ENCODE assay signal across 11 cellular contexts in the genomic region with DNA sequence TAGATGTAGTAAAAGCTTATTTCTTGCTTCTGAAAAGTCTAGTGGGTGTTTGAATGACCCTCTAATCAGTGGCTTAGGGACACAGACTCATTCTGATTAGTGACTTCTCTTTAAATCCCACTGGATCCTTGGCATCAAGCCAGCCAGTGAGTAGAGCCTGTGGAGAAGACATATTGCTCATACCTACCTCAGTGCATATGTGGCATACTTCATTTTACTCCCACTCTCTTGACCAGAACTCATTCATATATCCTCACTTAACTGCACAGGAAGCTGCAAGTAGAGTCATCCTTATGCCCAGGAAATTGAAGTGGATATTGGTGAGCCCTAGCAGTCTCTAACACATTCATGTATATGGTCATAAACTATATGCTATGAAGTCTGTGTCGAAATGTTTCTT.
DNase-seq lines count a peak whose midpoint lies in the region; ATAC-seq lines count a peak whose summit lies in the region.
"Had no signal": no experiment of that assay in that cellular context is flagged by ENCODE, and none has a peak within 500 bp of the region (broad histone marks: within the 10 kb centered on the region; RNA-seq: fewer than 3 reads in every experiment).

No MANE protein-coding gene starts in this region.

- DNase-seq in activated CD4-positive, alpha-beta T cell treated with anti-CD3 and anti-CD28 coated beads for 48 hours = peak; percentile 40
- DNase-seq in activated CD4-positive, alpha-beta T cell treated with anti-CD3 and anti-CD28 coated beads, Interleukin-2, amount 50 U/mL, for 4 hours = no peak
- DNase-seq in HK-2 (ENCODE audit: unreplicated experiment) (peak; percentile 20), amniotic epithelial cell (ENCODE audit: low read depth) (peak; percentile 86), non-pigmented ciliary epithelial cell (ENCODE audit: low read depth) (peak; percentile 91), NCI-H345 (lab: John Stamatoyannopoulos, UW) (no peak), foreskin melanocyte (no peak)
- DNase-seq: central memory CD4-positive, alpha-beta T cell; heart right ventricle; transverse colon had no signal

- no peak for ATAC-seq in GM21447 (IDR thresholded peaks at IDR 0.05; ENCODE audit: unreplicated experiment)
- ATAC-seq: heart right ventricle had no signal

Comparison
In these comparisons a context has a peak if more than half of its experiments do, and no peak if none do; other contexts are left out.
1. DNase-seq: peak in activated CD4-positive, alpha-beta T cell treated with anti-CD3 and anti-CD28 coated beads for 48 hours (single experiment), HK-2 (single experiment), amniotic epithelial cell (single experiment) and non-pigmented ciliary epithelial cell (single experiment); none in activated CD4-positive, alpha-beta T cell treated with anti-CD3 and anti-CD28 coated beads, Interleukin-2, amount 50 U/mL, for 4 hours (0 of 2), NCI-H345 (single experiment) and foreskin melanocyte (single experiment).